19 cellular contexts compared by ENCODE assay signal in genomic region chr7:64557601-64558322, GRCh38. TPM values are rescaled to one million over a fixed set of nuclear protein-coding genes. Genes with fewer than 3 reads are reported as not detected.
A peak's percentile ranks its signal among the peaks of the same experiment; 100 is the strongest.
DNase-seq lines count a peak whose midpoint lies in the region; ATAC-seq and TF ChIP-seq lines count a peak whose summit lies in the region.
"Had no signal": no experiment of that assay in that cellular context is flagged by ENCODE, and none has a peak within 500 bp of the region (broad histone marks: within the 10 kb centered on the region; RNA-seq: fewer than 3 reads in every experiment).

No MANE protein-coding gene starts in this region.

- no peaks in the 10 kb centered on the region for H3K9me2 ChIP-seq in OCI-LY7 (ENCODE audit: insufficient read depth, low read length)

- no peak for ATAC-seq in thoracic aorta (ENCODE audit: insufficient number of reproducible peaks, low FRiP score, low read depth)
- ATAC-seq in left lung, result no peak

- in situ Hi-C loops in mammary epithelial cell (cut with MboI; ENCODE audit: low sequenced_read_pairs in 2 of 2), result no loop called here

- peaks cover 20% of the 10 kb centered on the region for H3K4me1 Mint-ChIP-seq in MCF 10A (ENCODE audit: insufficient read depth, unreplicated experiment)
- peaks cover 20% of the 10 kb centered on the region for H3K4me1 Mint-ChIP-seq in glutamatergic neuron (ENCODE audit: low read depth, unreplicated experiment)

- peak overlapping the region; percentile 90 for H3K27ac Mint-ChIP-seq in MCF 10A (ENCODE audit: low read depth, unreplicated experiment)
- peak overlapping the region; percentile 87 for H3K27ac Mint-ChIP-seq in glutamatergic neuron (ENCODE audit: unreplicated experiment)
- H3K27ac Mint-ChIP-seq: T-helper 1 cell treated with Interleukin-12 subunit alpha and Interleukin-12 subunit beta and Interleukin-4 antibody, amounts not matched to agents 30 μg/mL and 1 μg/mL, for 36 hours had no signal

- no peaks in the 10 kb centered on the region for H3K27me3 ChIP-seq in mammary epithelial cell (ENCODE audit: insufficient read depth, low read length)
- no peaks in the 10 kb centered on the region for H3K27me3 ChIP-seq in thoracic aorta (replicated peaks; ENCODE audit: insufficient read depth)
- H3K27me3 ChIP-seq in left lung, result no peaks in the 10 kb centered on the region
- H3K27me3 ChIP-seq: spleen had no signal

- intact Hi-C loops in MCF 10A (cut with micrococcal nuclease), result no loop called here
- intact Hi-C loops in mammary epithelial cell (cut with micrococcal nuclease), result no loop called here
- intact Hi-C loops in OCI-LY7 (cut with micrococcal nuclease; ENCODE audit: unreplicated experiment), result loop anchor here (2.0 to 5.0 kb wide), 3 partner anchors 130 to 350 kb away; no protein-coding TSS in a partner anchor
- intact Hi-C loops in left lung (cut with DNase I), result no loop called here

- H3K4me2 ChIP-seq in mammary epithelial cell (ENCODE audit: insufficient read depth, low read depth, low read length) (no peak overlapping the region), OCI-LY7 (ENCODE audit: low read length) (peak overlapping the region; percentile 76)

- dilution Hi-C loops in mammary epithelial cell (cut with HindIII; ENCODE audit: low sequenced_read_pairs), result no loop called here

- H3K27me3 Mint-ChIP-seq in MCF 10A (ENCODE audit: insufficient read depth, unreplicated experiment) (no peaks in the 10 kb centered on the region), glutamatergic neuron (ENCODE audit: unreplicated experiment) (peaks cover 5% of the 10 kb centered on the region)
- H3K27me3 Mint-ChIP-seq: CD4-positive, alpha-beta memory T cell had no signal

- H3K36me3 ChIP-seq in mammary epithelial cell (ENCODE audit: insufficient read depth, low read length) (no peaks in the 10 kb centered on the region), OCI-LY7 (ENCODE audit: insufficient read depth, low read length) (peaks cover 64% of the 10 kb centered on the region), thoracic aorta (no peaks in the 10 kb centered on the region), left lung (peaks cover 0 to 19% of the 10 kb centered on the region in 2 donors)

- H3K4me3 Mint-ChIP-seq in MCF 10A (ENCODE audit: unreplicated experiment) (no peak overlapping the region), glutamatergic neuron (ENCODE audit: unreplicated experiment) (peak overlapping the region; percentile 55)
- H3K4me3 Mint-ChIP-seq: T-helper 1 cell treated with Interleukin-12 subunit alpha and Interleukin-12 subunit beta and Interleukin-4 antibody, amounts not matched to agents 30 μg/mL and 1 μg/mL, for 36 hours had no signal

- H3K27ac ChIP-seq in mammary epithelial cell (ENCODE audit: insufficient read depth, low read depth, low read length) (no peak overlapping the region), OCI-LY7 (ENCODE audit: low read depth, low read length, poor library complexity, severe bottlenecking) (peak overlapping the region; percentile 98), thoracic aorta (peak overlapping the region; percentile 77 to 90), left lung (no peak overlapping the region)

- CTCF ChIA-PET in MCF 10A (lab: Yijun Ruan, JAX), result interaction anchor here (1.0 kb wide), 1 partner anchor 12 kb away, joined by 4 read pairs; no protein-coding TSS in a partner anchor
- CTCF ChIA-PET in mammary epithelial cell (lab: Charles Lee; ENCODE audit: low non-redundant PET), result no interaction called here
- CTCF ChIA-PET in OCI-LY7 (lab: Charles Lee; ENCODE audit: unreplicated experiment), result no interaction called here

- H3K4me1 ChIP-seq in mammary epithelial cell (ENCODE audit: insufficient read depth, low read length) (no peaks in the 10 kb centered on the region), OCI-LY7 (ENCODE audit: insufficient read depth, low read length, poor library complexity, severe bottlenecking) (peaks cover 59% of the 10 kb centered on the region), thoracic aorta (ENCODE audit: control insufficient read depth in 1 of 2, low read depth in 2 of 2) (peaks cover 47 to 68% of the 10 kb centered on the region in 2 donors), left lung (peaks cover 0 to 8% of the 10 kb centered on the region in 2 donors)

- no TSS peak for BruUV-seq in MCF 10A (replicated peaks; lab: Mats Ljungman, UMichigan)
- no TSS peak for BruUV-seq in mammary epithelial cell (replicated peaks; lab: Mats Ljungman, UMichigan)
- BruUV-seq in OCI-LY7 (replicated peaks; lab: Mats Ljungman, UMichigan), result no TSS peak

- 91% methylated on average over 8 of the region's 8 CpGs for WGBS in mammary epithelial cell (ENCODE audit: low coverage, missing lambda C conversion rate)

- H3K9me3 ChIP-seq in mammary epithelial cell (replicated peaks; ENCODE audit: insufficient read depth, low read length) (no peaks in the 10 kb centered on the region), OCI-LY7 (ENCODE audit: low read length) (peaks cover 19% of the 10 kb centered on the region), thoracic aorta (no peaks in the 10 kb centered on the region), left lung (peaks cover 0 to 30% of the 10 kb centered on the region in 2 donors)

- H2AFZ ChIP-seq in mammary epithelial cell (ENCODE audit: low read depth, low read length) (no peak overlapping the region), OCI-LY7 (ENCODE audit: low read length) (no peak overlapping the region)

- POLR2A ChIA-PET in MCF 10A (lab: Yijun Ruan, JAX), result interaction anchor here (0.6 to 0.9 kb wide), 2 partner anchors 16 to 58 kb away, joined by 3 read pairs; no protein-coding TSS in a partner anchor
- POLR2A ChIA-PET in OCI-LY7 (lab: Charles Lee), result interaction anchor here (0.7 kb wide), 1 partner anchor 1069 kb away, joined by 4 read pairs; no protein-coding TSS in a partner anchor

- H4K20me1 ChIP-seq in mammary epithelial cell (ENCODE audit: insufficient read depth, low read length), result no peaks in the 10 kb centered on the region
- H4K20me1 ChIP-seq in OCI-LY7 (ENCODE audit: insufficient read depth, low read length), result no peaks in the 10 kb centered on the region

- H3K9me3 Mint-ChIP-seq in MCF 10A (ENCODE audit: unreplicated experiment), result peaks cover 9% of the 10 kb centered on the region
- H3K9me3 Mint-ChIP-seq in glutamatergic neuron (ENCODE audit: unreplicated experiment), result peaks cover 6% of the 10 kb centered on the region

- no peak overlapping the region for H3K4me3 ChIP-seq in mammary epithelial cell (replicated peaks in 1 of 3; ENCODE audit: insufficient read depth in 1 of 3, low read depth in 2 of 3, low read length in 3 of 3)
- H3K4me3 ChIP-seq in OCI-LY7 (ENCODE audit: low read depth, low read length, poor library complexity, severe bottlenecking), result peak overlapping the region; percentile 77
- H3K4me3 ChIP-seq in thoracic aorta, result peak overlapping the region; percentile 61
- no peak overlapping the region for H3K4me3 ChIP-seq in left lung
- H3K4me3 ChIP-seq: spleen had no signal

- no peak overlapping the region for H3K9ac ChIP-seq in mammary epithelial cell (ENCODE audit: insufficient read depth, low read length)

- TF ChIP-seq CTCF in MCF 10A (IDR thresholded peaks at IDR 0.05; ENCODE audit: unreplicated experiment) (no peak), mammary epithelial cell (conservative IDR thresholded peaks at IDR 0.05 in 1 of 2, IDR thresholded peaks at IDR 0.05 in 1 of 2; ENCODE audit: extremely low read depth in 1 of 2, insufficient read depth in 1 of 2, low read depth in 1 of 2, low read length in 2 of 2) (no peak), OCI-LY7 (conservative IDR thresholded peaks at IDR 0.05; ENCODE audit: low read length) (no peak), glutamatergic neuron (IDR thresholded peaks at IDR 0.05; ENCODE audit: partially characterized antibody, unreplicated experiment) (no peak), thoracic aorta (IDR thresholded peaks at IDR 0.05) (no peak), left lung (IDR thresholded peaks at IDR 0.05) (no peak)

- H3K79me2 ChIP-seq in mammary epithelial cell (ENCODE audit: insufficient read depth, low read length) (peaks cover 73% of the 10 kb centered on the region), OCI-LY7 (ENCODE audit: insufficient read depth, low read depth, low read length) (peaks cover 95% of the 10 kb centered on the region)

- DNase-seq in MCF 10A (ENCODE audit: unreplicated experiment) (no peak), mammary epithelial cell (no peak), OCI-LY7 (ENCODE audit: low spot score) (peak; percentile 87), glutamatergic neuron (no peak), thoracic aorta (ENCODE audit: low spot score) (no peak), left lung (no peak), midbrain (lab: John Stamatoyannopoulos, UW) (no peak), NCI-H187 (lab: John Stamatoyannopoulos, UW) (no peak)
- DNase-seq: activated CD8-positive, alpha-beta memory T cell treated with anti-CD3 and anti-CD28 coated beads for 24 hours; CD4-positive, alpha-beta memory T cell; EL; HCEC 1CT; KBM-7; NCI-H1092 treated with DMSO at 0.1 percent for 48 hours; NCI-H345; NK-92 treated with Interleukin-12 subunit alpha and Interleukin-12 subunit beta, amount 100 ng/mL, for 24 hours; SHP77; spleen had no signal

- H3K36me3 Mint-ChIP-seq in MCF 10A (ENCODE audit: insufficient read depth, unreplicated experiment), result peaks cover 28% of the 10 kb centered on the region
- peaks cover 12% of the 10 kb centered on the region for H3K36me3 Mint-ChIP-seq in glutamatergic neuron (ENCODE audit: unreplicated experiment)

RNA-seq across cellular contexts. Expression of gene ZNF680, which starts 5.1 kb away (rescaled TPM):
- total RNA-seq in MCF 10A (2022) (6.0 and 11.7 TPM in 2 replicates), mammary epithelial cell (10 to 100 TPM in 1 of 2 donors, 1 to 10 TPM in 1; 7.6 to 14.5 TPM), OCI-LY7 (2022) (48.4 and 58.4 TPM in 2 replicates), glutamatergic neuron (ENCODE audit: unreplicated experiment) (16.3 TPM), thoracic aorta (10 to 100 TPM; 32.6 to 35.4 TPM), left lung (10 to 100 TPM; 14.0 to 20.3 TPM)
- 1.8 TPM for polyA plus RNA-seq in mammary epithelial cell
- polyA minus RNA-seq in mammary epithelial cell, result 3.7 TPM
- total RNA-seq in OCI-LY7 (2014; rRNA removed; shearing (Covaris generic)), result 55.9 and 62.6 TPM in 2 replicates

Comparison
In these comparisons a context has a peak if more than half of its experiments do, and no peak if none do; other contexts are left out.
1. H3K27ac ChIP-seq: peak in OCI-LY7 (single experiment) and thoracic aorta (2 of 2); none in mammary epithelial cell (single experiment) and left lung (0 of 2).
2. H3K4me3 ChIP-seq: peak in OCI-LY7 (single experiment) and thoracic aorta (single experiment); none in mammary epithelial cell (0 of 3) and left lung (0 of 2).